In the genomic region with DNA sequence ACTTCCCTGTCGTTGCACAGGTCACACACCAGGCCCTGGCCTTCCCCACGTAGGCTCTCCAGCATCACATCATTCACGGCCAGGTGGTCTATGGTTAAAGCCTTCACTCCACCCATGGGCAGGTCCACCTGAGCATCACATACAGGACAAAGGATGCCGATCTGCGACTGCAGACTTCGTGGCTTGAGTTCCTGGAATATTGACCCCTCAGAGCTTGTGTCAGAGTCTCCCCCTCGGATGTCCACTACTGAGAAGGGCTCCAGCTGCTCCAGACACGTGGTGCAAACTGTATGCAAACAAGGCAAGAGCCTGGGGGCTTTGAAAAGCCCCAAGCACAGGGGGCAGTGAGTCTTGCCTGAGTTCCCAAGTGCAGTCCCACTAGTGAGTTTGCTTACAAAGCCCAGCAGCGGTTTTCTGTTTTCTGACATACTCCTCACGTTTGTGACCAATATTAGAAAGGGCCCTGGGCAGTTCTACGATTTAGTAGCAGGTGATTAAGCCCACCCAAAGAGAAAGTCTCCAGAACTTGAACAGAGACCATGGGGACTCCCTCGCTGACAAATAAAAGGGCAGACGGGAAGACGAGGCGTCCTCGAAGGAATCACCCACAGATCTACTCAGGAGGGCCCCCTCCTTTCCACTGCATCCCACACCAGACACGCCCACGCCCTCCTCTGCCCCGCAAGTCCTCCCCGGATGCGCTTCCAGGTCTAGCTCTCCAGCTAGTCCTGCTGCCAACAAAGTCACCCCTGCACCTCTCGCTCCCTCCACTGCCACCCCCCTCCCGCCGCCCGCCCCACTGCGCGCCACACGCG, we compare ENCODE assay signal across 8 cellular contexts. TPM values are rescaled to one million over a fixed set of nuclear protein-coding genes. Genes with fewer than 3 reads are reported as not detected.
DNase-seq lines count a peak whose midpoint lies in the region; ATAC-seq and TF ChIP-seq lines count a peak whose summit lies in the region.

No MANE protein-coding gene starts in this region.

- no peak for TF ChIP-seq CTCF in fibroblast of pulmonary artery (IDR thresholded peaks at IDR 0.05; ENCODE audit: low read length, missing control alignments)
- TF ChIP-seq CTCF in neutrophil (IDR thresholded peaks at IDR 0.05): peak; percentile 8

- H3K4me3 Mint-ChIP-seq in CD8-positive, alpha-beta memory T cell: peak overlapping the region; percentile 83 to 91 (median 88)
- peak overlapping the region; percentile 93 for H3K4me3 Mint-ChIP-seq in T-helper 17 cell

- H3K27ac Mint-ChIP-seq in CD8-positive, alpha-beta memory T cell: peak overlapping the region in 6 of 8 donors; percentile 10 to 74 (median 26)
- peak overlapping the region; percentile 84 for H3K27ac Mint-ChIP-seq in T-helper 17 cell

- peaks cover 7% of the 10 kb centered on the region for H3K4me1 ChIP-seq in CD8-positive, alpha-beta memory T cell (ENCODE audit: insufficient read depth, low read length)
- H3K4me1 ChIP-seq in HAP-1: peaks cover 5% of the 10 kb centered on the region
- peaks cover 9 to 16% of the 10 kb centered on the region in 2 experiments for H3K4me1 ChIP-seq in neutrophil (ENCODE audit: control insufficient read depth in 1 of 2, insufficient read depth in 1 of 2, low read depth in 1 of 2, low read length in 1 of 2)

- CTCF ChIA-PET in CD8-positive, alpha-beta memory T cell (lab: Charles Lee): interaction anchor here (0.7 to 1.6 kb wide), 4 partner anchors 8 to 54 kb away, joined by 3 to 4 read pairs (median 4); no protein-coding TSS in a partner anchor

- peaks cover 5 to 13% (median 13%) of the 10 kb centered on the region in 3 donors for H3K4me1 Mint-ChIP-seq in CD8-positive, alpha-beta memory T cell
- peaks cover 13% of the 10 kb centered on the region for H3K4me1 Mint-ChIP-seq in T-helper 17 cell

- H3K27me3 Mint-ChIP-seq in CD8-positive, alpha-beta memory T cell: peaks cover 0 to 8% of the 10 kb centered on the region in 2 donors
- no peaks in the 10 kb centered on the region for H3K27me3 Mint-ChIP-seq in T-helper 17 cell

- H3K27ac ChIP-seq in CD8-positive, alpha-beta memory T cell (ENCODE audit: low read depth, low read length): peak overlapping the region; percentile 25
- peak overlapping the region; percentile 38 for H3K27ac ChIP-seq in neutrophil

- no peaks in the 10 kb centered on the region for H3K9me3 ChIP-seq in CD8-positive, alpha-beta memory T cell (ENCODE audit: low read length)
- no peaks in the 10 kb centered on the region for H3K9me3 ChIP-seq in HAP-1
- H3K9me3 ChIP-seq in T-helper 17 cell (ENCODE audit: control insufficient read depth, low read length, poor library complexity, severe bottlenecking): no peaks in the 10 kb centered on the region
- no peaks in the 10 kb centered on the region for H3K9me3 ChIP-seq in neutrophil

- peaks cover 0 to 3% (median 0%) of the 10 kb centered on the region in 3 donors for H3K36me3 Mint-ChIP-seq in CD8-positive, alpha-beta memory T cell
- peaks cover 2% of the 10 kb centered on the region for H3K36me3 Mint-ChIP-seq in T-helper 17 cell (ENCODE audit: low read depth)

- in situ Hi-C loops in HAP-1 (cut with MboI; ENCODE audit: low sequenced_read_pairs): no loop called here

- no peaks in the 10 kb centered on the region for H3K27me3 ChIP-seq in CD8-positive, alpha-beta memory T cell (ENCODE audit: insufficient read depth, low read length, poor library complexity, severe bottlenecking)
- peaks cover 13% of the 10 kb centered on the region for H3K27me3 ChIP-seq in HAP-1 (ENCODE audit: low read depth)
- peaks cover 64% of the 10 kb centered on the region for H3K27me3 ChIP-seq in neutrophil

- POLR2A ChIA-PET in CD8-positive, alpha-beta memory T cell (lab: Charles Lee): no interaction called here

- peak overlapping the region; percentile 28 for H3K4me3 ChIP-seq in CD8-positive, alpha-beta memory T cell (ENCODE audit: low read length)
- peak overlapping the region; percentile 49 for H3K4me3 ChIP-seq in HAP-1
- H3K4me3 ChIP-seq in fibroblast of pulmonary artery (replicated peaks; ENCODE audit: low read depth, low read length): peak overlapping the region; percentile 90
- peak overlapping the region; percentile 76 to 82 for H3K4me3 ChIP-seq in neutrophil (ENCODE audit: low read depth in 1 of 2, low read length in 1 of 2)

- no peak for ATAC-seq in T-helper 17 cell
- no peak for ATAC-seq in HG03520 (IDR thresholded peaks at IDR 0.05; ENCODE audit: unreplicated experiment)

- peak in 1 of 5 donors; percentile 2 for DNase-seq in CD8-positive, alpha-beta memory T cell
- DNase-seq in HAP-1 (ENCODE audit: low spot score in 2 of 2): no peak
- DNase-seq in T-helper 17 cell: no peak
- no peak for DNase-seq in fibroblast of pulmonary artery (ENCODE audit: low read depth)
- no peak for DNase-seq in cerebellar nuclear complex (lab: John Stamatoyannopoulos, UW)
- DNase-seq in stimulated activated CD8-positive, alpha-beta memory T cell treated with anti-CD3 and anti-CD28 coated beads, Interleukin-4, amount 100 ng/mL, for 48 hours: no peak

- H3K36me3 ChIP-seq in CD8-positive, alpha-beta memory T cell (ENCODE audit: insufficient read depth, low read length): no peaks in the 10 kb centered on the region
- H3K36me3 ChIP-seq in HAP-1 (replicated peaks) (no peaks in the 10 kb centered on the region), neutrophil (no peaks in the 10 kb centered on the region)

- no peaks in the 10 kb centered on the region for H3K9me3 Mint-ChIP-seq in CD8-positive, alpha-beta memory T cell

RNA-seq across cellular contexts. Expression of a gene that starts 0.6 kb away (rescaled TPM):
- 1 to 10 TPM in 1 of 2 experiments, under 1 TPM in 1; 0.84 to 1.3 TPM for total RNA-seq in CD8-positive, alpha-beta memory T cell
- polyA plus RNA-seq in CD8-positive, alpha-beta memory T cell: 0.06 TPM
- total RNA-seq in T-helper 17 cell: 1 to 10 TPM; 1.0 to 1.4 TPM

Comparison
In these comparisons a context has a peak if more than half of its experiments do, and no peak if none do; other contexts are left out.
1. H3K4me3 ChIP-seq: peak in every context shown above with its lines; median percentile 90 in fibroblast of pulmonary artery; 79 in neutrophil; 49 in HAP-1; 28 in CD8-positive, alpha-beta memory T cell.